ENCODE assay signal across 16 cellular contexts in the genomic region with DNA sequence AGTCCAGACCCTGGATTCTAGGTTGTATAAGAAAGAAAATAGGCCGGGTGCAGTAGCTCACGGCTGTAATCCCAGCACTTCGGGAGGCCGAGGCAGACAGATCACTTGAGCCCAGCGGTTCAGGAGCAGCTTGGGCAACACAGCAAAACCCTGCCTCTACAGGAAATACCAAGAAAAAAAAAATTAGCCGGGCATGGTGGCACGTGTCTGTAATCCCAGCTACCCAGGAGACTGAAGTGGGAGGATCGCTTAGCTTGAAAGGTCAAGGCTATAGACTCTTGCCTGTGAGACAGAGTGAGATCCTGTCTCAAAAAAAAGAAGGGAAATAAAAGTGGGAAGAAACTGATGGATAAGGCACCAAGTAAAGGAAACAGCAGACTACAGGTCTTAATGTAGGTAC.
A peak's percentile ranks its signal among the peaks of the same experiment; 100 is the strongest.
DNase-seq lines count a peak whose midpoint lies in the region; ATAC-seq, FAIRE-seq and TF ChIP-seq lines count a peak whose summit lies in the region.
"Had no signal": no experiment of that assay in that cellular context is flagged by ENCODE, and none has a peak within 500 bp of the region (broad histone marks: within the 10 kb centered on the region; RNA-seq: fewer than 3 reads in every experiment).

No MANE protein-coding gene starts in this region.

- WGBS in pancreas, 2 donors = 69 to 77% methylated on average over 8 of the region's 8 CpGs

- ATAC-seq in pancreas = peak; percentile 23 to 40 (median 36)

- TF ChIP-seq CTCF in HFFc6 (IDR thresholded peaks at IDR 0.05) (no peak), pancreas (IDR thresholded peaks at IDR 0.05) (no peak)

- peaks cover 47% of the 10 kb centered on the region for H3K4me1 Mint-ChIP-seq in HFFc6 (ENCODE audit: low read depth)
- H3K4me1 Mint-ChIP-seq in activated naive CD8-positive, alpha-beta T cell (ENCODE audit: low read depth) = peaks cover 85% of the 10 kb centered on the region

- DNase-seq in SKM-1 treated with dmso at 0.1 percent for 144 hours (lab: John Stamatoyannopoulos, UW; ENCODE audit: unreplicated experiment) (peak; percentile 9), SKM-1 (lab: John Stamatoyannopoulos, UW; ENCODE audit: unreplicated experiment) (no peak), HFFc6 (no peak), pancreas (no peak), activated gamma-delta T cell (lab: John Stamatoyannopoulos, UW) (no peak), DMS53 (lab: John Stamatoyannopoulos, UW) (no peak)
- no peak for DNase-seq in activated CD4-positive, CD25-positive, alpha-beta regulatory T cell (lab: John Stamatoyannopoulos, UW)
- DNase-seq: activated CD4-positive, alpha-beta T cell treated with anti-CD3 and anti-CD28 coated beads, Interleukin-2, amount 50 U/mL, for 4 hours; brain microvascular endothelial cell; mesendoderm; NCI-H1436 had no signal

- FAIRE-seq in pancreas (lab: Jason Lieb, UNC) = no peak
- FAIRE-seq: A549 had no signal

- no peaks in the 10 kb centered on the region for H3K27me3 ChIP-seq in pancreas
- H3K27me3 ChIP-seq: brain microvascular endothelial cell, suprapubic skin had no signal

- H3K4me3 Mint-ChIP-seq in HFFc6 = no peak overlapping the region
- peak overlapping the region; percentile 80 for H3K4me3 Mint-ChIP-seq in activated naive CD8-positive, alpha-beta T cell

- H3K4me1 ChIP-seq in pancreas = peaks cover 3 to 18% (median 6%) of the 10 kb centered on the region in 3 donors

- peak overlapping the region; percentile 55 for H3K27ac Mint-ChIP-seq in HFFc6
- H3K27ac Mint-ChIP-seq in activated naive CD8-positive, alpha-beta T cell = peak overlapping the region; percentile 96

- peaks cover 3% of the 10 kb centered on the region for H3K27me3 Mint-ChIP-seq in HFFc6 (ENCODE audit: insufficient read depth)
- no peaks in the 10 kb centered on the region for H3K27me3 Mint-ChIP-seq in activated naive CD8-positive, alpha-beta T cell

- H3K36me3 ChIP-seq in pancreas = no peaks in the 10 kb centered on the region
- H3K36me3 ChIP-seq: brain microvascular endothelial cell had no signal

- no peaks in the 10 kb centered on the region for H3K9me3 ChIP-seq in pancreas
- H3K9me3 ChIP-seq: A549, suprapubic skin had no signal

- H3K9me3 Mint-ChIP-seq in HFFc6 = no peaks in the 10 kb centered on the region; the same call in 1 of the 2 replicates
- H3K9me3 Mint-ChIP-seq in activated naive CD8-positive, alpha-beta T cell (ENCODE audit: low read depth) = no peaks in the 10 kb centered on the region

- peaks cover 34% of the 10 kb centered on the region for H3K36me3 Mint-ChIP-seq in HFFc6 (ENCODE audit: low read depth)
- H3K36me3 Mint-ChIP-seq in activated naive CD8-positive, alpha-beta T cell = peaks cover 21% of the 10 kb centered on the region

- intact Hi-C loops in pancreas (cut with DNase I) = no loop called here

- H3K4me3 ChIP-seq in pancreas = no peak overlapping the region
- H3K4me3 ChIP-seq: A549, SK-N-MC, suprapubic skin had no signal

- H3K27ac ChIP-seq in pancreas = no peak overlapping the region
- H3K27ac ChIP-seq: A549, brain microvascular endothelial cell, epithelial cell of prostate, SK-N-MC, suprapubic skin had no signal
